ENCODE assay signal across 28 cellular contexts in the genomic region with DNA sequence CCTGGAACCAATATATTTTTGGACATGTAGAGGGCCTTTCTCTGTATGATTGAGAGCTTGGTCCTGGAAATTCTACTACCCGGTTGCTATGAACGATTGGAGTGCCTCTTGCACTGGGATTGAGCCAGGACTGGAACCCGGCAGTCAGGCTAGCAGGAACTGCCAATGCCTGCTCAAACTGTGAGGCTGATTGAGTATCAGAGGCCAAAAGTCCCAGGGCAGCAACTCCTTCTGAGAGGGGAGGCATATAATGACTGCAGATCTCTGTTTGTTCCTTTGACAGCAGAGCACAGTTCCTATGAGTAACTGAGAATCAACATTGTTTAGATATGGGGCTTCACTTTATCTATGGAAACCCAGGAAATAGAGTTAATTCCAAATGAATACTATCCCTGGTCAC.
"Had no signal": no experiment of that assay in that cellular context is flagged by ENCODE, and none has a peak within 500 bp of the region (broad histone marks: within the 10 kb centered on the region; RNA-seq: fewer than 3 reads in every experiment).

No MANE protein-coding gene starts in this region.

- ATAC-seq: heart right ventricle; left lobe of liver; naive thymus-derived CD8-positive, alpha-beta T cell; psoas muscle; right lobe of liver; stimulated activated effector memory CD8-positive, alpha-beta T cell treated with anti-CD3 and anti-CD28 coated beads, Interleukin-12 subunit alpha, Interleukin-12 subunit beta, amount 100 ng/mL, for 72 hours had no signal

- DNase-seq: colonic mucosa; effector CD8-positive, alpha-beta T cell; foreskin melanocyte; glutamatergic neuron; heart right ventricle; hippocampal formation; immature natural killer cell; midbrain; naive thymus-derived CD8-positive, alpha-beta T cell; nephron progenitor cell; nucleus accumbens; ovary; posterior cingulate gyrus; psoas muscle; right lobe of liver; stimulated activated CD4-positive, alpha-beta T cell treated with anti-CD3 and anti-CD28 coated beads, Interleukin-12 subunit alpha, Interleukin-12 subunit beta, amount 100 ng/mL, for 4 hours; stimulated activated CD4-positive, alpha-beta T cell treated with anti-CD3 and anti-CD28 coated beads, Interleukin-1b, Interleukin-23, amount 100 ng/mL, for 48 hours; stimulated activated CD4-positive, alpha-beta T cell treated with anti-CD3 and anti-CD28 coated beads, Interleukin-4, amount 100 ng/mL, for 24 hours; stimulated activated naive CD4-positive, alpha-beta T cell treated with Interleukin-2 at 50 U/mL for 16 hours; stomach; thyroid gland; trophoblast cell had no signal

- H3K27ac ChIP-seq: colonic mucosa, esophagus muscularis mucosa, heart right ventricle, ovary, psoas muscle, right lobe of liver, stomach, thyroid gland, vagina had no signal

- H3K4me2 ChIP-seq: smooth muscle cell had no signal

- H3K27me3 ChIP-seq: colonic mucosa, esophagus muscularis mucosa, heart right ventricle, ovary, right lobe of liver, stomach, thyroid gland, vagina had no signal

- H3K4me1 ChIP-seq: colonic mucosa, esophagus muscularis mucosa, heart right ventricle, psoas muscle, right lobe of liver, thyroid gland, vagina had no signal

- H3K9me3 ChIP-seq: colonic mucosa, esophagus muscularis mucosa, ovary, psoas muscle, right lobe of liver, stomach, thyroid gland, vagina had no signal

- H3K36me3 ChIP-seq: colonic mucosa, esophagus muscularis mucosa, heart right ventricle, ovary, right lobe of liver, stomach, thyroid gland, vagina had no signal

- H3K4me3 ChIP-seq: colonic mucosa, esophagus muscularis mucosa, heart right ventricle, lung, ovary, psoas muscle, right lobe of liver, smooth muscle cell, stomach, thyroid gland, vagina had no signal
